Comparison of ENCODE assay signal across 11 cellular contexts in the genomic region with DNA sequence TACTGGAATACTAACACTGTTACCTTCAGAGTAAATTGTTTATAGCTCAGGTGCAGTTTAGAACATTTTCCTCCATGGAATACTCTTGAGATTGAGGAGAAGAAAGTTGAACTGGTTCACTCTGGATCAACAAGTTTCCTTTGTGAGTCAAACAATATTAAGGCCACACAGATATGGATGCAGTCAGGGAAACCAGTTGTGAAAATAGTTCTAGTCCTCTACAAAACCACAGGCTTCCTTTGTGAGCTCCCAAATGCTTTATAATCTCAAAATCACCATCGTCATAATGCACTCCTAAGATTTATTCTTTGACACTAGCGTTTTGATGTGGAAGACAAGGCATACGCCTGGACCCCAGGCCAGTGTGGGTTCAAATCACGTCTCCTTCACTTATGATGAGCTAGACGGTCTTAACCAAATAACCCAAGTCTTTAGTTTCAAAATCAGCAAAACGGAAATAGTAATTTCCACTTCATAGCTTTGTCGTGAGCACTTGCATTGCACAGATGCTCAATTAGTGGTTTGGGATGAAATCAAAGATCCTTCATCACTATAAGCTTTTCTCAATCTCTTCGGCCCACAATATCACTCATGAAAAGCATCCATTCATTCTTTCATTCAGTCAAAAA.
A peak's percentile ranks its signal among the peaks of the same experiment; 100 is the strongest.
DNase-seq lines count a peak whose midpoint lies in the region; ATAC-seq and TF ChIP-seq lines count a peak whose summit lies in the region.
"Had no signal": no experiment of that assay in that cellular context is flagged by ENCODE, and none has a peak within 500 bp of the region (broad histone marks: within the 10 kb centered on the region; RNA-seq: fewer than 3 reads in every experiment).

No MANE protein-coding gene starts in this region.

- peak; percentile 40 for ATAC-seq in GM18907 (IDR thresholded peaks at IDR 0.05; ENCODE audit: unreplicated experiment)

- peak overlapping the region; percentile 27 for H3K4me3 ChIP-seq in AG10803 (ENCODE audit: low read length)

- no peak for TF ChIP-seq CTCF in AG10803 (conservative IDR thresholded peaks at IDR 0.05; ENCODE audit: low read length)

- peak; percentile 81 for DNase-seq in AG10803 (ENCODE audit: low read depth)
- DNase-seq in astrocyte of the hippocampus (ENCODE audit: low read depth, low spot score) = peak; percentile 44
- peak; percentile 55 for DNase-seq in non-pigmented ciliary epithelial cell (ENCODE audit: low read depth)
- DNase-seq in HuH-7.5 (ENCODE audit: low spot score) = no peak
- no peak for DNase-seq in OCI-M1 (lab: John Stamatoyannopoulos, UW)
- no peak for DNase-seq in KG1 (lab: John Stamatoyannopoulos, UW)
- DNase-seq in COLO668 (lab: John Stamatoyannopoulos, UW; ENCODE audit: unreplicated experiment) = no peak
- DNase-seq: DMS153, NCI-H1694, SIG-M5 had no signal

Comparison
In these comparisons a context has a peak if more than half of its experiments do, and no peak if none do; other contexts are left out.
1. DNase-seq: peak in AG10803 (single experiment), astrocyte of the hippocampus (single experiment) and non-pigmented ciliary epithelial cell (single experiment); none in HuH-7.5 (single experiment), OCI-M1 (single experiment), KG1 (single experiment) and COLO668 (single experiment).